Comparison of ENCODE assay signal across 8 cellular contexts in genomic region chr15:98547741-98548166, GRCh38.
DNase-seq lines count a peak whose midpoint lies in the region; ATAC-seq and TF ChIP-seq lines count a peak whose summit lies in the region.

No MANE protein-coding gene starts in this region.

- in situ Hi-C loops in IMR-90 (cut with MboI; ENCODE audit: low sequenced_read_pairs): no loop called here

- no peaks in the 10 kb centered on the region for H3K4me1 ChIP-seq in IMR-90 (ENCODE audit: control insufficient read depth, insufficient read depth, low read length)

- H4K5ac ChIP-seq in IMR-90 (ENCODE audit: low read depth, low read length): peak overlapping the region; percentile 26; the same call in 1 of the 2 replicates

- no peaks in the 10 kb centered on the region for H3K9me3 ChIP-seq in IMR-90 (ENCODE audit: control insufficient read depth, insufficient read depth, low read length)

- H3K9me1 ChIP-seq in IMR-90 (ENCODE audit: insufficient read depth, low read length): 0 out of 2 replicates have a peak, but pooled peaks cover 3% of the 10 kb centered on the region

- H2AK5ac ChIP-seq in IMR-90 (ENCODE audit: low read depth, low read length): no peak overlapping the region; the same call in 1 of the 2 replicates

- peak overlapping the region; percentile 90 for H2AFZ ChIP-seq in IMR-90 (replicated peaks; ENCODE audit: low read length, poor library complexity)

- ATAC-seq in IMR-90 (ENCODE audit: low read depth) (peak; percentile 22), GM19467 (IDR thresholded peaks at IDR 0.05; ENCODE audit: unreplicated experiment) (no peak)

- H2BK120ac ChIP-seq in IMR-90 (ENCODE audit: low read depth, low read length): peak overlapping the region; percentile 33

- peak overlapping the region; percentile 50 for H3K14ac ChIP-seq in IMR-90 (replicated peaks; ENCODE audit: low read depth, low read length)

- no TSS peak for BruUV-seq in IMR-90 (replicated peaks; lab: Mats Ljungman, UMichigan)

- H3K79me1 ChIP-seq in IMR-90 (ENCODE audit: low read depth in 1 of 2, low read length in 2 of 2): no peaks in the 10 kb centered on the region

- no peak overlapping the region for H2BK5ac ChIP-seq in IMR-90 (ENCODE audit: low read depth, low read length, poor library complexity, severe bottlenecking)

- CTCF ChIA-PET in IMR-90 (lab: Yijun Ruan, JAX): interaction anchor here (1.5 kb wide), 1 partner anchor 20 kb away, joined by 3 read pairs; no protein-coding TSS in a partner anchor

- peak overlapping the region; percentile 64 for H3K4ac ChIP-seq in IMR-90 (ENCODE audit: low read depth, low read length)

- peak overlapping the region; percentile 11 for H2AK9ac ChIP-seq in IMR-90 (replicated peaks; ENCODE audit: low read depth, low read length, poor library complexity)

- H3K4me3 Mint-ChIP-seq in brain (peak overlapping the region; percentile 91 to 98 (median 95)), immature natural killer cell (peak overlapping the region; percentile 77 to 87 (median 80))

- H3K27me3 ChIP-seq in IMR-90 (ENCODE audit: control insufficient read depth, insufficient read depth, low read length): no peaks in the 10 kb centered on the region

- H3K9me3 Mint-ChIP-seq in brain: peaks cover 0 to 7% (median 0%) of the 10 kb centered on the region in 5 experiments
- peaks cover 0 to 6% (median 0%) of the 10 kb centered on the region in 6 donors for H3K9me3 Mint-ChIP-seq in immature natural killer cell

- peak overlapping the region; percentile 14 to 53; a peak in 1 of 4 replicates for H4K8ac ChIP-seq in IMR-90 (ENCODE audit: low read depth in 2 of 2, low read length in 2 of 2)

- DNase-seq in IMR-90 (no peak), immature natural killer cell (peak in 2 of 3 donors; percentile 2 to 3), cerebellar nuclear complex (lab: John Stamatoyannopoulos, UW) (no peak), NCI-H1048 (lab: John Stamatoyannopoulos, UW) (no peak)
- DNase-seq in stimulated activated CD4-positive, alpha-beta T cell treated with anti-CD3 and anti-CD28 coated beads, Interleukin-4, amount 100 ng/mL, for 24 hours: peak; percentile 4
- DNase-seq in NK-92 treated with Interleukin-12 subunit alpha and Interleukin-12 subunit beta, amount 100 ng/mL, for 24 hours (lab: John Stamatoyannopoulos, UW): no peak

- peak overlapping the region; percentile 51 for H3K4me3 ChIP-seq in IMR-90 (ENCODE audit: insufficient read depth, low read depth, low read length)

- H3K56ac ChIP-seq in IMR-90 (ENCODE audit: extremely low read depth, insufficient read depth, low read length): no peak overlapping the region

- H3K4me1 Mint-ChIP-seq in brain (peaks cover 25% of the 10 kb centered on the region), immature natural killer cell (peaks cover 15 to 18% of the 10 kb centered on the region in 2 donors)

- POLR2A ChIA-PET in IMR-90 (lab: Charles Lee; ENCODE audit: unreplicated experiment): no interaction called here

- H4K91ac ChIP-seq in IMR-90 (ENCODE audit: insufficient read depth, low read depth, low read length): peak overlapping the region; percentile 64

- no peaks in the 10 kb centered on the region for H3K36me3 ChIP-seq in IMR-90 (ENCODE audit: control insufficient read depth, insufficient read depth, low read length)

- H3K36me3 Mint-ChIP-seq in brain: no peaks in the 10 kb centered on the region
- no peaks in the 10 kb centered on the region for H3K36me3 Mint-ChIP-seq in immature natural killer cell

- peak overlapping the region; percentile 92 for H3K27ac ChIP-seq in IMR-90 (ENCODE audit: insufficient read depth, low read length)

- peak overlapping the region; percentile 74 for H3K9ac ChIP-seq in IMR-90 (ENCODE audit: low read depth, low read length)

- H2BK20ac ChIP-seq in IMR-90 (ENCODE audit: low read depth, low read length): peak overlapping the region; percentile 27; the same call in 1 of the 2 replicates

- intact Hi-C loops in IMR-90 (cut with micrococcal nuclease): no loop called here

- TF ChIP-seq RAD21 in IMR-90 (IDR thresholded peaks at IDR 0.05; ENCODE audit: low read length): no peak

- WGBS in IMR-90 (ENCODE audit: extremely low coverage in 2 of 2, insufficient read length in 1 of 2), 2 experiments: 2% methylated on average over 9 of the region's 21 CpGs; no CpG with 5 or more reads in 1 of the 2 experiments

- peak overlapping the region; percentile 32; the same call in 1 of the 2 replicates for H3K18ac ChIP-seq in IMR-90 (ENCODE audit: low read depth, low read length)

- dilution Hi-C loops in IMR-90 (cut with HindIII; ENCODE audit: low sequenced_read_pairs, unreplicated experiment): no loop called here

- peak overlapping the region; percentile 79 for H3K23ac ChIP-seq in IMR-90 (ENCODE audit: low read depth, low read length)

- no peak for TF ChIP-seq POLR2A in IMR-90 (IDR thresholded peaks at IDR 0.05; ENCODE audit: low read depth, low read length)

- TF ChIP-seq CTCF in IMR-90 (conservative IDR thresholded peaks at IDR 0.05; ENCODE audit: low read depth, low read length): no peak
- TF ChIP-seq CTCF in brain (conservative IDR thresholded peaks at IDR 0.05): no peak

- no peaks in the 10 kb centered on the region for H4K20me1 ChIP-seq in IMR-90 (ENCODE audit: insufficient read depth, low read length)

- peaks cover 14% of the 10 kb centered on the region for H3K27me3 Mint-ChIP-seq in brain
- H3K27me3 Mint-ChIP-seq in immature natural killer cell (ENCODE audit: low read depth in 3 of 3): peaks cover 20 to 38% (median 27%) of the 10 kb centered on the region in 3 donors

- H2BK15ac ChIP-seq in IMR-90 (ENCODE audit: low read depth, low read length): peak overlapping the region; percentile 10; the same call in 1 of the 3 replicates

- H3K4me2 ChIP-seq in IMR-90 (ENCODE audit: low read depth, low read length): peak overlapping the region; percentile 85

- H3K27ac Mint-ChIP-seq in brain (peak overlapping the region; percentile 91 to 97 (median 94)), immature natural killer cell (peak overlapping the region in 1 of 6 donors; percentile 41)

TF ChIP-seq in IMR-90, 13 proteins besides CTCF, POLR2A, EP300 and RAD21:
- TF ChIP-seq RCOR1 (IDR thresholded peaks at IDR 0.05; ENCODE audit: insufficient replicate concordance, low read length): no peak
- TF ChIP-seq, protein P1, sequence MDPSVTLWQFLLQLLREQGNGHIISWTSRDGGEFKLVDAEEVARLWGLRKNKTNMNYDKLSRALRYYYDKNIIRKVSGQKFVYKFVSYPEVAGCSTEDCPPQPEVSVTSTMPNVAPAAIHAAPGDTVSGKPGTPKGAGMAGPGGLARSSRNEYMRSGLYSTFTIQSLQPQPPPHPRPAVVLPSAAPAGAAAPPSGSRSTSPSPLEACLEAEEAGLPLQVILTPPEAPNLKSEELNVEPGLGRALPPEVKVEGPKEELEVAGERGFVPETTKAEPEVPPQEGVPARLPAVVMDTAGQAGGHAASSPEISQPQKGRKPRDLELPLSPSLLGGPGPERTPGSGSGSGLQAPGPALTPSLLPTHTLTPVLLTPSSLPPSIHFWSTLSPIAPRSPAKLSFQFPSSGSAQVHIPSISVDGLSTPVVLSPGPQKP (IDR thresholded peaks at IDR 0.05; ENCODE audit: borderline replicate concordance, low read depth, low read length): no peak
- TF ChIP-seq NFE2L2 (IDR thresholded peaks at IDR 0.05; ENCODE audit: low read depth, low read length): no peak
- TF ChIP-seq CHD1 (IDR thresholded peaks at IDR 0.05; ENCODE audit: low read depth, low read length): no peak
- no peak for TF ChIP-seq BHLHE40 (IDR thresholded peaks at IDR 0.05; ENCODE audit: low read depth, low read length)
- no peak for TF ChIP-seq MAZ (IDR thresholded peaks at IDR 0.05; ENCODE audit: borderline replicate concordance, low read depth, low read length)
- TF ChIP-seq RFX5 (IDR thresholded peaks at IDR 0.05; ENCODE audit: low read depth, low read length): no peak
- TF ChIP-seq SMC3 (IDR thresholded peaks at IDR 0.05; ENCODE audit: low read depth, low read length): no peak
- TF ChIP-seq FOS (IDR thresholded peaks at IDR 0.05; ENCODE audit: low read depth, low read length): no peak
- TF ChIP-seq USF2 (IDR thresholded peaks at IDR 0.05; ENCODE audit: low read depth, low read length): no peak
- TF ChIP-seq MAFK (IDR thresholded peaks at IDR 0.05; ENCODE audit: low read depth, low read length): no peak
- TF ChIP-seq MXI1 (IDR thresholded peaks at IDR 0.05; ENCODE audit: borderline replicate concordance, low read depth, low read length): no peak
- TF ChIP-seq CEBPB (IDR thresholded peaks at IDR 0.05; ENCODE audit: low read depth, low read length): no peak

Comparison
In these comparisons a context has a peak if more than half of its experiments do, and no peak if none do; other contexts are left out.
1. DNase-seq: peak in immature natural killer cell (2 of 3) and stimulated activated CD4-positive, alpha-beta T cell treated with anti-CD3 and anti-CD28 coated beads, Interleukin-4, amount 100 ng/mL, for 24 hours (single experiment); none in IMR-90 (single experiment), NK-92 treated with Interleukin-12 subunit alpha and Interleukin-12 subunit beta, amount 100 ng/mL, for 24 hours (single experiment), cerebellar nuclear complex (0 of 2) and NCI-H1048 (single experiment).